Comparison of ENCODE assay signal across 8 cellular contexts in the genomic region with DNA sequence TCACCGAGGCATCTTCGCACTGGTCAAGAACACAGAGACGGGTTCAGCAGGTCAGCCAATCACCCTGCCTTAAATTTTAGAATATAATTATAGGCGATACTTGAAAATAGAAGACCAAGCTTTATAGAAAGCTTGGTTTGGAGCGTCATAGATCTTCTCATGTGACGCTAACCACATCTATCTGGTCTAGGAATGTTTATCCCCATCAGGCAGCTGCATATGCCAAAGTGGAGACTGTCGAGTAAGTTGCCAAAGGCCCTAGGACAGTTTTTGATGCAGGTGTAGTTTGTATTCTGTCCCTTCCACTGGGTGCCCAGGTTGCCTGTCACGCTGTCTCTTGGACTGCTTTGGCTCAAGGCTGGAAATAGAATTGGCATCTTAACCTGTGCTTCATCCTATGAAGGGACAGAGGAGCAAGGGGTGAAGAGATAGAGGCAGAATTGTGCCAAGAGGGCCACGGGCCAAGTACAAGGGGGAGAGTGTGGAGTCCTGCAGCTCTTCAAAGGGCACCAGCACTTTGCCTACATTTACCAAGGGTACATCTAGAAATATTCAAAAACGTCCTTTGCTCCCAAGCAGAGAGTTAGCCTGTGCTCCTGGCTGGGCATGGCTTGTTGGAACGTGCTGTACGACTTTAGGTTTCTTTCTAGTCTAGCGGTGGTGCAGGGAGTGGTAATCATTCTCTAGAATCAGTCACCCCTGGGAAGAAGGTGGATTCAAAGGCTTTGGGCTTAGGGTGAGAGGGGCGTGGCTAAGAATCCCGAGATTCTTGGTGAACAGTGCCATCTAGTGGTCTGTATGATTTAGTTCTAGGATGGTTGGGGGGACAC. TPM values are rescaled to one million over a fixed set of nuclear protein-coding genes. Genes with fewer than 3 reads are reported as not detected.
DNase-seq lines count a peak whose midpoint lies in the region; ATAC-seq and TF ChIP-seq lines count a peak whose summit lies in the region.

No MANE protein-coding gene starts in this region.

- DNase-seq in AG09309 (ENCODE audit: low read depth), result no peak
- DNase-seq in NCI-H345 treated with DMSO at 0.1 percent for 48 hours (lab: John Stamatoyannopoulos, UW; ENCODE audit: unreplicated experiment), result peak; percentile 81
- peak; percentile 61 for DNase-seq in activated CD4-positive, CD25-positive, alpha-beta regulatory T cell treated with anti-CD3 and anti-CD28 coated beads, Interleukin-2, amount 50 U/mL, for 72 hours
- DNase-seq in chondrocyte (ENCODE audit: low spot score), result no peak
- DNase-seq in left lung, result peak in 1 of 2 donors; percentile 64
- DNase-seq in stimulated activated CD4-positive, alpha-beta T cell treated with anti-CD3 and anti-CD28 coated beads, TNF-alpha, amount 100 ng/mL, for 48 hours (ENCODE audit: low read depth in 3 of 3), result peak; percentile 43 to 65 (median 44)

- H3K27ac Mint-ChIP-seq in chondrocyte (ENCODE audit: unreplicated experiment), result no peak overlapping the region

- ATAC-seq in GM18868 (IDR thresholded peaks at IDR 0.05; ENCODE audit: unreplicated experiment) (peak; percentile 52), HG03159 (IDR thresholded peaks at IDR 0.05; ENCODE audit: unreplicated experiment) (peak; percentile 47), left lung (peak; percentile 90)

- no peaks in the 10 kb centered on the region for H3K27me3 ChIP-seq in left lung

- H3K4me3 ChIP-seq in AG09309 (ENCODE audit: control insufficient read depth, low read depth, low read length) (no peak overlapping the region), left lung (no peak overlapping the region)

- no peak overlapping the region for H3K4me3 Mint-ChIP-seq in chondrocyte (ENCODE audit: unreplicated experiment)

- no peaks in the 10 kb centered on the region for H3K36me3 ChIP-seq in left lung

- no peak overlapping the region for H3K27ac ChIP-seq in left lung

- no peaks in the 10 kb centered on the region for H3K9me3 ChIP-seq in left lung

- H3K4me1 Mint-ChIP-seq in chondrocyte (ENCODE audit: low read depth), result peaks cover 26% of the 10 kb centered on the region

- no peaks in the 10 kb centered on the region for H3K27me3 Mint-ChIP-seq in chondrocyte (ENCODE audit: low read depth)

- TF ChIP-seq CTCF in AG09309 (IDR thresholded peaks at IDR 0.05; ENCODE audit: control insufficient read depth, insufficient read depth, low read depth, low read length, missing control alignments) (peak; percentile 59), chondrocyte (IDR thresholded peaks at IDR 0.05) (peak; percentile 89), left lung (IDR thresholded peaks at IDR 0.05) (no peak)

- peaks cover 0 to 34% of the 10 kb centered on the region in 2 donors for H3K4me1 ChIP-seq in left lung

- no peaks in the 10 kb centered on the region for H3K36me3 Mint-ChIP-seq in chondrocyte (ENCODE audit: low read depth)

- intact Hi-C loops in left lung (cut with DNase I), result loop anchor here in 1 of 2 donors (5.0 to 10.0 kb wide), 2 partner anchors 200 to 288 kb away; no protein-coding TSS in a partner anchor

- H3K9me3 Mint-ChIP-seq in chondrocyte (ENCODE audit: low read depth), result no peaks in the 10 kb centered on the region

RNA-seq across cellular contexts. Expression of a gene that starts 5.3 kb away (rescaled TPM):
- 109 to 119 TPM (median 112 TPM) in 3 replicates for total RNA-seq in chondrocyte
- total RNA-seq in left lung, result 10 to 100 TPM; 52.5 to 57.1 TPM

RNA-seq across cellular contexts. Expression of a gene that starts 49.6 kb away (rescaled TPM):
- total RNA-seq in chondrocyte, result 267 to 300 TPM (median 269 TPM) in 3 replicates
- total RNA-seq in left lung, result 100 to 1,000 TPM; 345 to 376 TPM

Comparison
In these comparisons a context has a peak if more than half of its experiments do, and no peak if none do; other contexts are left out.
1. DNase-seq: peak in NCI-H345 treated with DMSO at 0.1 percent for 48 hours (single experiment), activated CD4-positive, CD25-positive, alpha-beta regulatory T cell treated with anti-CD3 and anti-CD28 coated beads, Interleukin-2, amount 50 U/mL, for 72 hours (single experiment) and stimulated activated CD4-positive, alpha-beta T cell treated with anti-CD3 and anti-CD28 coated beads, TNF-alpha, amount 100 ng/mL, for 48 hours (3 of 3); none in AG09309 (single experiment) and chondrocyte (single experiment).
2. CTCF ChIP-seq: peak in AG09309 (single experiment) and chondrocyte (single experiment); none in left lung (0 of 2).
3. Peak in every context shown above with its lines, with median percentiles within 50 percentile points of each other: ATAC-seq.